ENCODE assay signal across 9 cellular contexts in genomic region chr3:50339485-50340196, GRCh38. TPM values are rescaled to one million over a fixed set of nuclear protein-coding genes. Genes with fewer than 3 reads are reported as not detected.
A peak's percentile ranks its signal among the peaks of the same experiment; 100 is the strongest.
DNase-seq lines count a peak whose midpoint lies in the region; ATAC-seq and TF ChIP-seq lines count a peak whose summit lies in the region.
"Had no signal": no experiment of that assay in that cellular context is flagged by ENCODE, and none has a peak within 500 bp of the region (broad histone marks: within the 10 kb centered on the region; RNA-seq: fewer than 3 reads in every experiment).

No MANE protein-coding gene starts in this region.

- peak overlapping the region; percentile 96 for H3K27ac ChIP-seq in CD4-positive, alpha-beta memory T cell (ENCODE audit: low read depth, low read length)
- H3K27ac ChIP-seq in effector memory CD4-positive, alpha-beta T cell (ENCODE audit: insufficient read depth, low read length, poor library complexity, severe bottlenecking), result peak overlapping the region; percentile 95
- peak overlapping the region; percentile 100 for H3K27ac ChIP-seq in neutrophil

- no peak for TF ChIP-seq CTCF in neutrophil (IDR thresholded peaks at IDR 0.05)
- TF ChIP-seq CTCF in BE2C (IDR thresholded peaks at IDR 0.05; ENCODE audit: low read depth, low read length), result no peak

- DNase-seq in CD4-positive, alpha-beta memory T cell, result no peak
- DNase-seq in LHCN-M2 (ENCODE audit: low read depth) (peak; percentile 38), BE2C (no peak), NAMALWA (ENCODE audit: low spot score) (no peak), epidermal melanocyte (ENCODE audit: insufficient read length, low spot score) (no peak)
- DNase-seq in effector memory CD4-positive, alpha-beta T cell, result no peak
- DNase-seq: activated CD4-positive, alpha-beta T cell treated with anti-CD3 and anti-CD28 coated beads, Interleukin-2, amount 50 U/mL, for 48 hours had no signal

- peaks cover 62% of the 10 kb centered on the region for H3K4me1 ChIP-seq in CD4-positive, alpha-beta memory T cell (ENCODE audit: insufficient read depth, low read length)
- H3K4me1 ChIP-seq in effector memory CD4-positive, alpha-beta T cell (ENCODE audit: control insufficient read depth, insufficient read depth, low read length, poor library complexity, severe bottlenecking), result peaks cover 38% of the 10 kb centered on the region
- peaks cover 72 to 73% of the 10 kb centered on the region in 2 experiments for H3K4me1 ChIP-seq in neutrophil (ENCODE audit: control insufficient read depth in 1 of 2, insufficient read depth in 1 of 2, low read depth in 1 of 2, low read length in 1 of 2)
- peaks cover 3% of the 10 kb centered on the region; the same call in 1 of the 2 replicates for H3K4me1 ChIP-seq in BE2C

- H3K27me3 ChIP-seq in CD4-positive, alpha-beta memory T cell (ENCODE audit: insufficient read depth, low read length), result no peaks in the 10 kb centered on the region
- H3K27me3 ChIP-seq in effector memory CD4-positive, alpha-beta T cell (replicated peaks; ENCODE audit: control insufficient read depth, insufficient read depth, low read length, poor library complexity, severe bottlenecking), result no peaks in the 10 kb centered on the region
- H3K27me3 ChIP-seq in neutrophil, result no peaks in the 10 kb centered on the region
- H3K27me3 ChIP-seq in BE2C, result no peaks in the 10 kb centered on the region

- peak overlapping the region; percentile 88 to 98 (median 95) for H3K4me3 Mint-ChIP-seq in CD4-positive, alpha-beta memory T cell

- CTCF ChIA-PET in CD4-positive, alpha-beta memory T cell (lab: Charles Lee; ENCODE audit: partially characterized antibody), result interaction anchor here (0.6 to 5.8 kb wide), 7 partner anchors 9 to 210 kb away, joined by 3 to 84 read pairs (median 4); partner anchors contain the start of genes CYB561D2 and NPRL2

- peaks cover 0 to 2% (median 0%) of the 10 kb centered on the region in 8 donors for H3K9me3 Mint-ChIP-seq in CD4-positive, alpha-beta memory T cell

- H3K36me3 ChIP-seq in CD4-positive, alpha-beta memory T cell (ENCODE audit: insufficient read depth, low read length), result no peaks in the 10 kb centered on the region
- no peaks in the 10 kb centered on the region for H3K36me3 ChIP-seq in effector memory CD4-positive, alpha-beta T cell (ENCODE audit: control insufficient read depth, insufficient read depth, low read length)
- H3K36me3 ChIP-seq in neutrophil, result no peaks in the 10 kb centered on the region
- H3K36me3 ChIP-seq in BE2C, result peaks cover 3% of the 10 kb centered on the region; the same call in 1 of the 2 replicates

- POLR2A ChIA-PET in CD4-positive, alpha-beta memory T cell (lab: Charles Lee; ENCODE audit: partially characterized antibody), result interaction anchor here (1.1 to 23.7 kb wide), 10 partner anchors 4 to 228 kb away, joined by 3 to 595 read pairs (median 42); partner anchors contain the start of genes C3orf18, CYB561D2, GNAI2 and HYAL2

- no peaks in the 10 kb centered on the region for H3K9me3 ChIP-seq in CD4-positive, alpha-beta memory T cell (ENCODE audit: control insufficient read depth in 1 of 2, low read length in 2 of 2)
- H3K9me3 ChIP-seq in effector memory CD4-positive, alpha-beta T cell (ENCODE audit: control insufficient read depth, low read length), result no peaks in the 10 kb centered on the region
- no peaks in the 10 kb centered on the region for H3K9me3 ChIP-seq in neutrophil
- no peaks in the 10 kb centered on the region for H3K9me3 ChIP-seq in BE2C

- intact Hi-C loops in CD4-positive, alpha-beta memory T cell (cut with micrococcal nuclease), result loop anchor here (5.0 kb wide), 1 partner anchor 102 kb away; the partner anchor contains the start of gene GNAI2

- H3K27ac Mint-ChIP-seq in CD4-positive, alpha-beta memory T cell, result peak overlapping the region; percentile 93 to 100 (median 98)

- H3K4me3 ChIP-seq in CD4-positive, alpha-beta memory T cell (ENCODE audit: low read length in 2 of 2), result peak overlapping the region; percentile 45 to 49
- peak overlapping the region; percentile 51 for H3K4me3 ChIP-seq in effector memory CD4-positive, alpha-beta T cell (ENCODE audit: insufficient read depth, low read depth, low read length, poor library complexity, severe bottlenecking)
- H3K4me3 ChIP-seq in neutrophil (ENCODE audit: low read depth in 1 of 2, low read length in 1 of 2) (peak overlapping the region; percentile 91 to 93), BE2C (ENCODE audit: low read depth, low read length) (no peak overlapping the region)

- H3K27me3 Mint-ChIP-seq in CD4-positive, alpha-beta memory T cell, result no peaks in the 10 kb centered on the region

- peaks cover 0 to 16% of the 10 kb centered on the region in 2 donors for H3K36me3 Mint-ChIP-seq in CD4-positive, alpha-beta memory T cell

- H3K4me1 Mint-ChIP-seq in CD4-positive, alpha-beta memory T cell, result peaks cover 29 to 78% (median 44%) of the 10 kb centered on the region in 4 donors

- ATAC-seq in HG03354 (IDR thresholded peaks at IDR 0.05; ENCODE audit: poor library complexity, severe bottlenecking, unreplicated experiment), result no peak

RNA-seq across cellular contexts. Expression of gene RASSF1, which starts 1.0 kb away (rescaled TPM):
- total RNA-seq in CD4-positive, alpha-beta memory T cell, result 10 to 100 TPM; 81.9 to 86.9 TPM
- polyA plus RNA-seq in CD4-positive, alpha-beta memory T cell, result 10 to 100 TPM; 37.5 to 62.3 TPM
- total RNA-seq in LHCN-M2 (2014; rRNA removed), result 26.3 and 32.4 TPM in 2 replicates
- polyA plus RNA-seq in LHCN-M2 (2012), result 33.2 TPM
- polyA plus RNA-seq in BE2C (2012; ENCODE audit: insufficient read depth, insufficient read length, low read depth), result 36.7 TPM

RNA-seq across cellular contexts. Expression of gene ZMYND10, which starts 5.9 kb away (rescaled TPM):
- 1 to 10 TPM; 3.7 to 4.2 TPM for total RNA-seq in CD4-positive, alpha-beta memory T cell
- polyA plus RNA-seq in CD4-positive, alpha-beta memory T cell, result not detected
- total RNA-seq in LHCN-M2 (2014; rRNA removed), result 1.3 and 1.9 TPM in 2 replicates
- polyA plus RNA-seq in LHCN-M2 (2012), result 1.1 TPM
- 2.0 TPM for polyA plus RNA-seq in BE2C (2012; ENCODE audit: insufficient read depth, insufficient read length, low read depth)

RNA-seq across cellular contexts. Expression of gene NPRL2, which starts 10.9 kb away (rescaled TPM):
- 10 to 100 TPM; 50.0 to 53.0 TPM for total RNA-seq in CD4-positive, alpha-beta memory T cell
- polyA plus RNA-seq in CD4-positive, alpha-beta memory T cell, result 10 to 100 TPM; 39.6 to 41.9 TPM
- 23.9 and 27.8 TPM in 2 replicates for total RNA-seq in LHCN-M2 (2014; rRNA removed)
- polyA plus RNA-seq in LHCN-M2 (2012), result 25.0 TPM
- polyA plus RNA-seq in BE2C (2012; ENCODE audit: insufficient read depth, insufficient read length, low read depth), result 82.1 TPM

RNA-seq across cellular contexts. Expression of gene CYB561D2, which starts 11.0 kb away (rescaled TPM):
- total RNA-seq in CD4-positive, alpha-beta memory T cell, result 10 to 100 TPM; 39.6 to 40.0 TPM
- 10 to 100 TPM; 66.2 to 68.3 TPM for polyA plus RNA-seq in CD4-positive, alpha-beta memory T cell
- total RNA-seq in LHCN-M2 (2014; rRNA removed), result 37.9 and 42.3 TPM in 2 replicates
- polyA plus RNA-seq in LHCN-M2 (2012), result 31.2 TPM
- polyA plus RNA-seq in BE2C (2012; ENCODE audit: insufficient read depth, insufficient read length, low read depth), result 56.7 TPM

RNA-seq across cellular contexts. Expression of gene TUSC2, which starts 11.6 kb away (rescaled TPM):
- total RNA-seq in CD4-positive, alpha-beta memory T cell, result 10 to 100 TPM; 25.3 to 30.0 TPM
- polyA plus RNA-seq in CD4-positive, alpha-beta memory T cell, result 10 to 100 TPM; 45.1 to 45.9 TPM
- total RNA-seq in LHCN-M2 (2014; rRNA removed), result 23.7 and 37.8 TPM in 2 replicates
- polyA plus RNA-seq in LHCN-M2 (2012), result 24.9 TPM
- polyA plus RNA-seq in BE2C (2012; ENCODE audit: insufficient read depth, insufficient read length, low read depth), result 72.1 TPM
